8 cellular contexts compared by ENCODE assay signal in the genomic region with DNA sequence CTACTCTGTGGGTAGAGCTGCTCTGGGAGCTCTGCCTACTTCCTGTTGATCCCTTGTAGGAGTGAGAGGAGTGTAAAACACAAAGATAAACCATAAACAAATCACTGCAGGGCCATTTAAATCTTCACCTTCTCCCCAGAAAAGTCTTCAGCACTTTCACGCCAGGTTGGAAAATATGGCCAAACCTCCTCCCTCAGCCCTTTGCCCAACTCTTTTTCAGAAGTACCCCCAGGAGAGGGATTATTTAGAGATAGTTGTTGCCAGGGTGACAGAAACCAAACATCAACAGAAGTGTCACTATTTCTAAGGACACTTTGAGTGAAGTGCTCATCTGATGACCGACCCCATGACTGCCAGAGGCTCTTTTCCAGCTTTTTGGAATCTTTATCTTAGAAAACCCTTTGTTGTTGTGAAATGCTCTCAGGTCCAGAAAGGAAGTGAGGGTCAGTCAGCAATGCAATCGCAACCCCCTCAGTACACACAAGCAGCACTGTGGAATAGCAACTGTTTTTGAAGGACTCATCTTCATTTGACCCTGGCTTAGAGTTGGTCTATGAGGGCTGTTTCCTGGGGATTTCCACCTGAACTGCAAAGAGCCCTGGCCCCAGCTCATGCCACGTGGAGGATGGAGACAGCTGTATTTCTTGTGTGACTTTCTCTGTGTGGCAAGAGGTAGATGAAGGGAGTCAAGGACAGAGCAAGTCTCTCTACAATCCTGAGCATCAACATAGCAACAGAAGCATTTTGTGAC. TPM values are rescaled to one million over a fixed set of nuclear protein-coding genes. Genes with fewer than 3 reads are reported as not detected.
A peak's percentile ranks its signal among the peaks of the same experiment; 100 is the strongest.
DNase-seq lines count a peak whose midpoint lies in the region; ATAC-seq and TF ChIP-seq lines count a peak whose summit lies in the region.

No MANE protein-coding gene starts in this region.

- no peak overlapping the region for H2BK5ac ChIP-seq in mesenchymal stem cell (ENCODE audit: low read depth, low read length, poor library complexity, severe bottlenecking)

- H3K4me1 ChIP-seq in CD8-positive, alpha-beta T cell (ENCODE audit: insufficient read depth, low read length): peaks cover 33% of the 10 kb centered on the region
- peaks cover 10% of the 10 kb centered on the region for H3K4me1 ChIP-seq in mesenchymal stem cell (ENCODE audit: control insufficient read depth, insufficient read depth, low read depth, low read length)

- no peak overlapping the region for H2BK15ac ChIP-seq in mesenchymal stem cell (ENCODE audit: low read depth, poor library complexity, severe bottlenecking)

- no peaks in the 10 kb centered on the region for H3K36me3 Mint-ChIP-seq in CD8-positive, alpha-beta T cell
- no peaks in the 10 kb centered on the region for H3K36me3 Mint-ChIP-seq in activated naive CD8-positive, alpha-beta T cell treated with anti-CD3 and anti-CD28 coated beads, Interleukin-2, amount 10 ng/mL, durations not matched to agents 7 days and 5 days

- no peak overlapping the region for H3K4ac ChIP-seq in mesenchymal stem cell (ENCODE audit: low read depth in 1 of 2, low read length in 2 of 2)

- H3K27ac ChIP-seq in CD8-positive, alpha-beta T cell (ENCODE audit: low read depth, low read length): no peak overlapping the region
- no peak overlapping the region for H3K27ac ChIP-seq in mesenchymal stem cell (ENCODE audit: low read length, poor library complexity, severe bottlenecking)

- no peaks in the 10 kb centered on the region for H3K9me3 ChIP-seq in CD8-positive, alpha-beta T cell (ENCODE audit: low read length)
- no peaks in the 10 kb centered on the region for H3K9me3 ChIP-seq in mesenchymal stem cell (ENCODE audit: control insufficient read depth, low read length)

- no peak overlapping the region for H3K4me3 Mint-ChIP-seq in CD8-positive, alpha-beta T cell
- H3K4me3 Mint-ChIP-seq in activated naive CD8-positive, alpha-beta T cell treated with anti-CD3 and anti-CD28 coated beads, Interleukin-2, amount 10 ng/mL, durations not matched to agents 7 days and 5 days: peak overlapping the region; percentile 29

- no peak overlapping the region for H3K23ac ChIP-seq in mesenchymal stem cell (ENCODE audit: low read length in 2 of 2)

- no peaks in the 10 kb centered on the region for H3K9me3 Mint-ChIP-seq in CD8-positive, alpha-beta T cell
- no peaks in the 10 kb centered on the region for H3K9me3 Mint-ChIP-seq in activated naive CD8-positive, alpha-beta T cell treated with anti-CD3 and anti-CD28 coated beads, Interleukin-2, amount 10 ng/mL, durations not matched to agents 7 days and 5 days

- peak overlapping the region in 1 of 2 experiments; percentile 1 for H2BK12ac ChIP-seq in mesenchymal stem cell (ENCODE audit: low read length in 2 of 2)

- no peaks in the 10 kb centered on the region for H3K36me3 ChIP-seq in CD8-positive, alpha-beta T cell (ENCODE audit: insufficient read depth, low read length)
- no peaks in the 10 kb centered on the region for H3K36me3 ChIP-seq in mesenchymal stem cell (ENCODE audit: control insufficient read depth in 1 of 2, insufficient read depth in 2 of 2, low read depth in 1 of 2, low read length in 2 of 2)

- H3K14ac ChIP-seq in mesenchymal stem cell (ENCODE audit: low read length in 2 of 2): no peak overlapping the region

- H3K18ac ChIP-seq in mesenchymal stem cell (ENCODE audit: low read depth in 1 of 2, low read length in 2 of 2): peak overlapping the region; percentile 34 to 52

- DNase-seq in CD8-positive, alpha-beta T cell: no peak
- DNase-seq in activated naive CD8-positive, alpha-beta T cell treated with anti-CD3 and anti-CD28 coated beads, Interleukin-2, amount 10 ng/mL, durations not matched to agents 7 days and 5 days: no peak
- DNase-seq in mesenchymal stem cell (peak; percentile 64), NCI-H1048 (lab: John Stamatoyannopoulos, UW) (no peak)
- DNase-seq in stimulated activated CD4-positive, alpha-beta T cell treated with anti-CD3 and anti-CD28 coated beads, Interleukin-2, amount 100 ng/mL, for 48 hours: no peak

- 55% methylated on average over 3 of the region's 4 CpGs for WGBS in mesenchymal stem cell

- POLR2A ChIA-PET in CD8-positive, alpha-beta T cell (lab: Charles Lee): interaction anchor here (0.6 kb wide), 1 partner anchor 961 kb away, joined by 4 read pairs; no protein-coding TSS in a partner anchor
- POLR2A ChIA-PET in activated naive CD8-positive, alpha-beta T cell treated with anti-CD3 and anti-CD28 coated beads, Interleukin-2, amount 10 ng/mL, durations not matched to agents 7 days and 5 days (lab: Charles Lee): interaction anchor here (0.6 to 1.1 kb wide), 2 partner anchors 20 to 33 kb away, joined by 4 read pairs; no protein-coding TSS in a partner anchor

- no peak overlapping the region for H4K8ac ChIP-seq in mesenchymal stem cell (ENCODE audit: low read length)

- no peak overlapping the region for H2AK5ac ChIP-seq in mesenchymal stem cell (ENCODE audit: low read length, severe bottlenecking)

- no peak overlapping the region for H3K4me2 ChIP-seq in mesenchymal stem cell (ENCODE audit: low read length, poor library complexity, severe bottlenecking)

- no peak for TF ChIP-seq CTCF in CD8-positive, alpha-beta T cell (IDR thresholded peaks at IDR 0.05)

- no peak overlapping the region for H2BK120ac ChIP-seq in mesenchymal stem cell (ENCODE audit: low read depth, low read length)

- no peaks in the 10 kb centered on the region for H3K27me3 Mint-ChIP-seq in CD8-positive, alpha-beta T cell (ENCODE audit: low read depth)
- peaks cover 2% of the 10 kb centered on the region for H3K27me3 Mint-ChIP-seq in activated naive CD8-positive, alpha-beta T cell treated with anti-CD3 and anti-CD28 coated beads, Interleukin-2, amount 10 ng/mL, durations not matched to agents 7 days and 5 days

- H3K4me3 ChIP-seq in CD8-positive, alpha-beta T cell (ENCODE audit: low read depth, low read length): no peak overlapping the region
- no peak overlapping the region for H3K4me3 ChIP-seq in mesenchymal stem cell (ENCODE audit: insufficient read depth in 1 of 2, low read depth in 1 of 2, low read length in 2 of 2)

- peak overlapping the region; percentile 56 for H3K9ac ChIP-seq in mesenchymal stem cell (ENCODE audit: low read length)

- intact Hi-C loops in CD8-positive, alpha-beta T cell (cut with DNase I, micrococcal nuclease): loop anchor here in 1 of 2 experiments (5.0 kb wide), 1 partner anchor 39 kb away; no protein-coding TSS in a partner anchor

- CTCF ChIA-PET in CD8-positive, alpha-beta T cell (lab: Charles Lee): interaction anchor here (0.7 to 1.8 kb wide), 8 partner anchors 9 to 559 kb away, joined by 3 to 8 read pairs (median 4); no protein-coding TSS in a partner anchor

- no peak overlapping the region for H4K91ac ChIP-seq in mesenchymal stem cell (ENCODE audit: low read length)

- peak; percentile 45 for ATAC-seq in CD8-positive, alpha-beta T cell
- ATAC-seq in HG02798 (IDR thresholded peaks at IDR 0.05; ENCODE audit: poor library complexity, unreplicated experiment): peak; percentile 34
- ATAC-seq in activated naive CD8-positive, alpha-beta T cell treated with anti-CD3 and anti-CD28 coated beads, Interleukin-2, amount 10 ng/mL, durations not matched to agents 7 days and 5 days (ENCODE audit: low read depth): no peak
- ATAC-seq in GM18909 (IDR thresholded peaks at IDR 0.05; ENCODE audit: poor library complexity, unreplicated experiment): no peak
- no peak for ATAC-seq in HG03469 (IDR thresholded peaks at IDR 0.05; ENCODE audit: unreplicated experiment)

- H3K27ac Mint-ChIP-seq in CD8-positive, alpha-beta T cell: no peak overlapping the region
- H3K27ac Mint-ChIP-seq in activated naive CD8-positive, alpha-beta T cell treated with anti-CD3 and anti-CD28 coated beads, Interleukin-2, amount 10 ng/mL, durations not matched to agents 7 days and 5 days: peak overlapping the region; percentile 69

- H2AFZ ChIP-seq in mesenchymal stem cell (ENCODE audit: low read depth, low read length): no peak overlapping the region

- H3K4me1 Mint-ChIP-seq in CD8-positive, alpha-beta T cell (ENCODE audit: low read depth): peaks cover 45% of the 10 kb centered on the region
- peaks cover 38% of the 10 kb centered on the region for H3K4me1 Mint-ChIP-seq in activated naive CD8-positive, alpha-beta T cell treated with anti-CD3 and anti-CD28 coated beads, Interleukin-2, amount 10 ng/mL, durations not matched to agents 7 days and 5 days

- no peaks in the 10 kb centered on the region for H3K27me3 ChIP-seq in CD8-positive, alpha-beta T cell (ENCODE audit: insufficient read depth, low read length)
- no peaks in the 10 kb centered on the region for H3K27me3 ChIP-seq in mesenchymal stem cell (ENCODE audit: control insufficient read depth in 1 of 2, insufficient read depth in 1 of 2, low read length in 2 of 2)

- no peaks in the 10 kb centered on the region for H3K79me1 ChIP-seq in mesenchymal stem cell (replicated peaks; ENCODE audit: low read length, poor library complexity, severe bottlenecking)

RNA-seq across cellular contexts. Expression of a gene that starts 24.6 kb away (rescaled TPM):
- 10 to 100 TPM; 18.5 to 22.6 TPM for total RNA-seq in CD8-positive, alpha-beta T cell
- total RNA-seq in activated naive CD8-positive, alpha-beta T cell treated with anti-CD3 and anti-CD28 coated beads, Interleukin-2, amount 10 ng/mL, durations not matched to agents 7 days and 5 days: 10 to 100 TPM; 52.7 to 53.5 TPM
- 17.5 TPM for polyA plus RNA-seq in mesenchymal stem cell (2013, experiment 1 of 2)
- polyA plus RNA-seq in mesenchymal stem cell (2013, experiment 2 of 2): 20.3 TPM

Comparison
In these comparisons a context has a peak if more than half of its experiments do, and no peak if none do; other contexts are left out.
1. ATAC-seq: peak in CD8-positive, alpha-beta T cell (single experiment) and HG02798 (single experiment); none in activated naive CD8-positive, alpha-beta T cell treated with anti-CD3 and anti-CD28 coated beads, Interleukin-2, amount 10 ng/mL, durations not matched to agents 7 days and 5 days (single experiment), GM18909 (single experiment) and HG03469 (single experiment).